1 cellular context compared by ENCODE assay signal in genomic region chr6:20681243-20681684, GRCh38.
A peak's percentile ranks its signal among the peaks of the same experiment; 100 is the strongest.
TF ChIP-seq lines count a peak whose summit lies in the region.

No MANE protein-coding gene starts in this region.

TF ChIP-seq in HepG2, 621 proteins besides CTCF, POLR2A, EP300 and RAD21 (continued from another document and continues in another):
- TF ChIP-seq, protein P1, sequence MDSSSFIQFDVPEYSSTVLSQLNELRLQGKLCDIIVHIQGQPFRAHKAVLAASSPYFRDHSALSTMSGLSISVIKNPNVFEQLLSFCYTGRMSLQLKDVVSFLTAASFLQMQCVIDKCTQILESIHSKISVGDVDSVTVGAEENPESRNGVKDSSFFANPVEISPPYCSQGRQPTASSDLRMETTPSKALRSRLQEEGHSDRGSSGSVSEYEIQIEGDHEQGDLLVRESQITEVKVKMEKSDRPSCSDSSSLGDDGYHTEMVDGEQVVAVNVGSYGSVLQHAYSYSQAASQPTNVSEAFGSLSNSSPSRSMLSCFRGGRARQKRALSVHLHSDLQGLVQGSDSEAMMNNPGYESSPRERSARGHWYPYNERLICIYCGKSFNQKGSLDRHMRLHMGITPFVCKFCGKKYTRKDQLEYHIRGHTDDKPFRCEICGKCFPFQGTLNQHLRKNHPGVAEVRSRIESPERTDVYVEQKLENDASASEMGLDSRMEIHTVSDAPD (CRISPR knock-in tag; IDR thresholded peaks at IDR 0.05) = no peak
- TF ChIP-seq FOXO1 (CRISPR knock-in tag; IDR thresholded peaks at IDR 0.05) = peak; percentile 72; the same call in 1 of the 2 replicates
- no peak for TF ChIP-seq RFXAP (CRISPR knock-in tag; IDR thresholded peaks at IDR 0.05; ENCODE audit: borderline replicate concordance)
- TF ChIP-seq FOXP1 (IDR thresholded peaks at IDR 0.05) = no peak
- peak; percentile 42; the same call in 1 of the 2 replicates for TF ChIP-seq FOXP1 (CRISPR knock-in tag; IDR thresholded peaks at IDR 0.05)
- peak; percentile 74; the same call in 1 of the 2 replicates for TF ChIP-seq SIX1 (CRISPR knock-in tag; IDR thresholded peaks at IDR 0.05; ENCODE audit: borderline replicate concordance)
- no peak for TF ChIP-seq NFAT5 (CRISPR knock-in tag; IDR thresholded peaks at IDR 0.05)
- no peak for TF ChIP-seq TBP (CRISPR knock-in tag; IDR thresholded peaks at IDR 0.05)
- TF ChIP-seq, protein P2, sequence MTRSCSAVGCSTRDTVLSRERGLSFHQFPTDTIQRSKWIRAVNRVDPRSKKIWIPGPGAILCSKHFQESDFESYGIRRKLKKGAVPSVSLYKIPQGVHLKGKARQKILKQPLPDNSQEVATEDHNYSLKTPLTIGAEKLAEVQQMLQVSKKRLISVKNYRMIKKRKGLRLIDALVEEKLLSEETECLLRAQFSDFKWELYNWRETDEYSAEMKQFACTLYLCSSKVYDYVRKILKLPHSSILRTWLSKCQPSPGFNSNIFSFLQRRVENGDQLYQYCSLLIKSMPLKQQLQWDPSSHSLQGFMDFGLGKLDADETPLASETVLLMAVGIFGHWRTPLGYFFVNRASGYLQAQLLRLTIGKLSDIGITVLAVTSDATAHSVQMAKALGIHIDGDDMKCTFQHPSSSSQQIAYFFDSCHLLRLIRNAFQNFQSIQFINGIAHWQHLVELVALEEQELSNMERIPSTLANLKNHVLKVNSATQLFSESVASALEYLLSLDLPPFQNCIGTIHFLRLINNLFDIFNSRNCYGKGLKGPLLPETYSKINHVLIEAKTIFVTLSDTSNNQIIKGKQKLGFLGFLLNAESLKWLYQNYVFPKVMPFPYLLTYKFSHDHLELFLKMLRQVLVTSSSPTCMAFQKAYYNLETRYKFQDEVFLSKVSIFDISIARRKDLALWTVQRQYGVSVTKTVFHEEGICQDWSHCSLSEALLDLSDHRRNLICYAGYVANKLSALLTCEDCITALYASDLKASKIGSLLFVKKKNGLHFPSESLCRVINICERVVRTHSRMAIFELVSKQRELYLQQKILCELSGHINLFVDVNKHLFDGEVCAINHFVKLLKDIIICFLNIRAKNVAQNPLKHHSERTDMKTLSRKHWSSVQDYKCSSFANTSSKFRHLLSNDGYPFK (CRISPR knock-in tag; IDR thresholded peaks at IDR 0.05; ENCODE audit: borderline replicate concordance) = no peak
- peak; percentile 63 for TF ChIP-seq SOX5 (CRISPR knock-in tag; IDR thresholded peaks at IDR 0.05; ENCODE audit: borderline replicate concordance)
- peak; percentile 82; the same call in 1 of the 2 replicates for TF ChIP-seq ZNF614 (CRISPR knock-in tag; IDR thresholded peaks at IDR 0.05; ENCODE audit: borderline replicate concordance)
- TF ChIP-seq DMAP1 (CRISPR knock-in tag; IDR thresholded peaks at IDR 0.05) = no peak
- no peak for TF ChIP-seq ZNF549 (CRISPR knock-in tag; IDR thresholded peaks at IDR 0.05)
- TF ChIP-seq HOXA3 (CRISPR knock-in tag; IDR thresholded peaks at IDR 0.05) = peak; percentile 37; the same call in 1 of the 2 replicates
- 0 out of 2 replicates have a peak, but pooled peaks have one; percentile 64 for TF ChIP-seq ZNF337 (CRISPR knock-in tag; IDR thresholded peaks at IDR 0.05; ENCODE audit: borderline replicate concordance, low read depth)
- peak; percentile 67; the same call in 1 of the 2 replicates for TF ChIP-seq HDAC2 (CRISPR knock-in tag; IDR thresholded peaks at IDR 0.05)
- TF ChIP-seq, protein P3, sequence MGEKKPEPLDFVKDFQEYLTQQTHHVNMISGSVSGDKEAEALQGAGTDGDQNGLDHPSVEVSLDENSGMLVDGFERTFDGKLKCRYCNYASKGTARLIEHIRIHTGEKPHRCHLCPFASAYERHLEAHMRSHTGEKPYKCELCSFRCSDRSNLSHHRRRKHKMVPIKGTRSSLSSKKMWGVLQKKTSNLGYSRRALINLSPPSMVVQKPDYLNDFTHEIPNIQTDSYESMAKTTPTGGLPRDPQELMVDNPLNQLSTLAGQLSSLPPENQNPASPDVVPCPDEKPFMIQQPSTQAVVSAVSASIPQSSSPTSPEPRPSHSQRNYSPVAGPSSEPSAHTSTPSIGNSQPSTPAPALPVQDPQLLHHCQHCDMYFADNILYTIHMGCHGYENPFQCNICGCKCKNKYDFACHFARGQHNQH (CRISPR knock-in tag; IDR thresholded peaks at IDR 0.05) = peak; percentile 79; the same call in 1 of the 2 replicates
- TF ChIP-seq ZFP1 (CRISPR knock-in tag; IDR thresholded peaks at IDR 0.05) = no peak
- TF ChIP-seq ZNF263 (CRISPR knock-in tag; IDR thresholded peaks at IDR 0.05) = no peak
- no peak for TF ChIP-seq SPEN (CRISPR knock-in tag; IDR thresholded peaks at IDR 0.05; ENCODE audit: low read depth)
- peak; percentile 35; the same call in 1 of the 2 replicates for TF ChIP-seq THRA (CRISPR knock-in tag; IDR thresholded peaks at IDR 0.05; ENCODE audit: borderline replicate concordance)
- TF ChIP-seq, protein P4, sequence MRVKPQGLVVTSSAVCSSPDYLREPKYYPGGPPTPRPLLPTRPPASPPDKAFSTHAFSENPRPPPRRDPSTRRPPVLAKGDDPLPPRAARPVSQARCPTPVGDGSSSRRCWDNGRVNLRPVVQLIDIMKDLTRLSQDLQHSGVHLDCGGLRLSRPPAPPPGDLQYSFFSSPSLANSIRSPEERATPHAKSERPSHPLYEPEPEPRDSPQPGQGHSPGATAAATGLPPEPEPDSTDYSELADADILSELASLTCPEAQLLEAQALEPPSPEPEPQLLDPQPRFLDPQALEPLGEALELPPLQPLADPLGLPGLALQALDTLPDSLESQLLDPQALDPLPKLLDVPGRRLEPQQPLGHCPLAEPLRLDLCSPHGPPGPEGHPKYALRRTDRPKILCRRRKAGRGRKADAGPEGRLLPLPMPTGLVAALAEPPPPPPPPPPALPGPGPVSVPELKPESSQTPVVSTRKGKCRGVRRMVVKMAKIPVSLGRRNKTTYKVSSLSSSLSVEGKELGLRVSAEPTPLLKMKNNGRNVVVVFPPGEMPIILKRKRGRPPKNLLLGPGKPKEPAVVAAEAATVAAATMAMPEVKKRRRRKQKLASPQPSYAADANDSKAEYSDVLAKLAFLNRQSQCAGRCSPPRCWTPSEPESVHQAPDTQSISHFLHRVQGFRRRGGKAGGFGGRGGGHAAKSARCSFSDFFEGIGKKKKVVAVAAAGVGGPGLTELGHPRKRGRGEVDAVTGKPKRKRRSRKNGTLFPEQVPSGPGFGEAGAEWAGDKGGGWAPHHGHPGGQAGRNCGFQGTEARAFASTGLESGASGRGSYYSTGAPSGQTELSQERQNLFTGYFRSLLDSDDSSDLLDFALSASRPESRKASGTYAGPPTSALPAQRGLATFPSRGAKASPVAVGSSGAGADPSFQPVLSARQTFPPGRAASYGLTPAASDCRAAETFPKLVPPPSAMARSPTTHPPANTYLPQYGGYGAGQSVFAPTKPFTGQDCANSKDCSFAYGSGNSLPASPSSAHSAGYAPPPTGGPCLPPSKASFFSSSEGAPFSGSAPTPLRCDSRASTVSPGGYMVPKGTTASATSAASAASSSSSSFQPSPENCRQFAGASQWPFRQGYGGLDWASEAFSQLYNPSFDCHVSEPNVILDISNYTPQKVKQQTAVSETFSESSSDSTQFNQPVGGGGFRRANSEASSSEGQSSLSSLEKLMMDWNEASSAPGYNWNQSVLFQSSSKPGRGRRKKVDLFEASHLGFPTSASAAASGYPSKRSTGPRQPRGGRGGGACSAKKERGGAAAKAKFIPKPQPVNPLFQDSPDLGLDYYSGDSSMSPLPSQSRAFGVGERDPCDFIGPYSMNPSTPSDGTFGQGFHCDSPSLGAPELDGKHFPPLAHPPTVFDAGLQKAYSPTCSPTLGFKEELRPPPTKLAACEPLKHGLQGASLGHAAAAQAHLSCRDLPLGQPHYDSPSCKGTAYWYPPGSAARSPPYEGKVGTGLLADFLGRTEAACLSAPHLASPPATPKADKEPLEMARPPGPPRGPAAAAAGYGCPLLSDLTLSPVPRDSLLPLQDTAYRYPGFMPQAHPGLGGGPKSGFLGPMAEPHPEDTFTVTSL (CRISPR knock-in tag; IDR thresholded peaks at IDR 0.05; ENCODE audit: borderline replicate concordance) = peak; percentile 77; the same call in 1 of the 2 replicates
- no peak for TF ChIP-seq ZNF589 (CRISPR knock-in tag; conservative IDR thresholded peaks at IDR 0.05)
- TF ChIP-seq ERF (CRISPR knock-in tag; IDR thresholded peaks at IDR 0.05) = no peak; the same call in 1 of the 2 replicates
- TF ChIP-seq ARID3A (IDR thresholded peaks at IDR 0.05; ENCODE audit: low read depth, low read length) = peak; percentile 15; the same call in 1 of the 2 replicates
- no peak for TF ChIP-seq SALL2 (CRISPR knock-in tag; IDR thresholded peaks at IDR 0.05)
- TF ChIP-seq HNF4A (CRISPR knock-in tag; IDR thresholded peaks at IDR 0.05) = peak; percentile 77
- TF ChIP-seq DRAP1 (CRISPR knock-in tag; IDR thresholded peaks at IDR 0.05) = 0 out of 2 replicates have a peak, but pooled peaks have one; percentile 29
- TF ChIP-seq ELK4 (CRISPR knock-in tag; IDR thresholded peaks at IDR 0.05; ENCODE audit: borderline replicate concordance) = no peak
- TF ChIP-seq FOXK1 (CRISPR knock-in tag; IDR thresholded peaks at IDR 0.05; ENCODE audit: borderline replicate concordance, low read depth) = 0 out of 2 replicates have a peak, but pooled peaks have one; percentile 32
- TF ChIP-seq RCOR2 (CRISPR knock-in tag; IDR thresholded peaks at IDR 0.05) = peak; percentile 54; the same call in 1 of the 2 replicates
- TF ChIP-seq, protein P5, sequence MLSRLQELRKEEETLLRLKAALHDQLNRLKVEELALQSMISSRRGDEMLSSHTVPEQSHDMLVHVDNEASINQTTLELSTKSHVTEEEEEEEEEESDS (CRISPR knock-in tag; IDR thresholded peaks at IDR 0.05; ENCODE audit: borderline replicate concordance) = no peak
- TF ChIP-seq ZSCAN31 (CRISPR knock-in tag; IDR thresholded peaks at IDR 0.05; ENCODE audit: low read depth) = 0 out of 2 replicates have a peak, but pooled peaks have one; percentile 51
- 0 out of 2 replicates have a peak, but pooled peaks have one; percentile 21 for TF ChIP-seq NR2F6 (IDR thresholded peaks at IDR 0.05)
- TF ChIP-seq NR2F6 (CRISPR knock-in tag; IDR thresholded peaks at IDR 0.05) = peak; percentile 55; the same call in 1 of the 2 replicates
